16 cellular contexts compared by ENCODE assay signal in genomic region chr3:126551066-126551838, GRCh38. TPM values are rescaled to one million over a fixed set of nuclear protein-coding genes. Genes with fewer than 3 reads are reported as not detected.
DNase-seq lines count a peak whose midpoint lies in the region; ATAC-seq and TF ChIP-seq lines count a peak whose summit lies in the region.
"Had no signal": no experiment of that assay in that cellular context is flagged by ENCODE, and none has a peak within 500 bp of the region (broad histone marks: within the 10 kb centered on the region; RNA-seq: fewer than 3 reads in every experiment).

No MANE protein-coding gene starts in this region.

- H3K27me3 ChIP-seq in MG63 (no peaks in the 10 kb centered on the region), GM23338 (ENCODE audit: insufficient read depth) (no peaks in the 10 kb centered on the region)
- H3K27me3 ChIP-seq: breast epithelium had no signal

- H3K9me2 ChIP-seq in GM23338 (ENCODE audit: insufficient read depth), result no peaks in the 10 kb centered on the region

- H3K4me2 ChIP-seq in GM23338, result no peak overlapping the region
- H3K4me2 ChIP-seq: KMS-11 had no signal

- H3K36me3 ChIP-seq in MG63 (no peaks in the 10 kb centered on the region), mucosa of descending colon (ENCODE audit: low read depth) (no peaks in the 10 kb centered on the region), GM23338 (ENCODE audit: insufficient read depth) (no peaks in the 10 kb centered on the region)
- H3K36me3 ChIP-seq: breast epithelium had no signal

- TF ChIP-seq CTCF in omental fat pad (IDR thresholded peaks at IDR 0.05), result no peak
- no peak for TF ChIP-seq CTCF in mucosa of descending colon (IDR thresholded peaks at IDR 0.05)
- no peak for TF ChIP-seq CTCF in GM23338 (conservative IDR thresholded peaks at IDR 0.05; ENCODE audit: low read depth in 2 of 2)

- no peak overlapping the region for H3K27ac ChIP-seq in GM23338 (ENCODE audit: low read depth)
- H3K27ac ChIP-seq: breast epithelium, KMS-11, SK-N-MC had no signal

- no peaks in the 10 kb centered on the region; the same call in 2 of the 3 replicates for H3K9me3 Mint-ChIP-seq in GM23338
- H3K9me3 Mint-ChIP-seq: CD8-positive, alpha-beta T cell had no signal

- no peaks in the 10 kb centered on the region for H4K20me1 ChIP-seq in GM23338 (replicated peaks; ENCODE audit: insufficient read depth)

- H3K4me3 Mint-ChIP-seq in GM23338, result no peak overlapping the region
- H3K4me3 Mint-ChIP-seq: CD8-positive, alpha-beta T cell had no signal

- no peak overlapping the region for H3K4me3 ChIP-seq in MG63
- H3K4me3 ChIP-seq in mucosa of descending colon, result no peak overlapping the region
- H3K4me3 ChIP-seq in GM23338, result no peak overlapping the region
- H3K4me3 ChIP-seq: breast epithelium, SK-N-MC had no signal

- peaks cover 15% of the 10 kb centered on the region for H3K27me3 Mint-ChIP-seq in GM23338 (ENCODE audit: insufficient read depth, low read depth, poor library complexity)

- no peak overlapping the region for H2AFZ ChIP-seq in GM23338

- H3K79me2 ChIP-seq in GM23338 (replicated peaks; ENCODE audit: insufficient read depth), result no peaks in the 10 kb centered on the region

- no peaks in the 10 kb centered on the region for H3F3A ChIP-seq in GM23338 (replicated peaks; ENCODE audit: low read depth)

- peaks cover 40% of the 10 kb centered on the region for H3K4me1 Mint-ChIP-seq in GM23338

- H3K36me3 Mint-ChIP-seq in GM23338 (ENCODE audit: low read depth), result no peaks in the 10 kb centered on the region
- H3K36me3 Mint-ChIP-seq: CD8-positive, alpha-beta T cell had no signal

- intact Hi-C loops in head of caudate nucleus (cut with DNase I), result no loop called here
- intact Hi-C loops in mucosa of descending colon (cut with DNase I, micrococcal nuclease), result no loop called here

- DNase-seq in COR-L47 (lab: John Stamatoyannopoulos, UW), result peak; percentile 16
- peak; percentile 43 for DNase-seq in MG63
- DNase-seq in head of caudate nucleus, result peak in 25 of 42 donors; percentile 4 to 46 (median 19)
- peak; percentile 13 for DNase-seq in omental fat pad (ENCODE audit: low spot score)
- no peak for DNase-seq in mucosa of descending colon
- no peak for DNase-seq in GM23338 (ENCODE audit: low spot score)
- DNase-seq in SKM-1 treated with dmso at 0.1 percent for 144 hours (lab: John Stamatoyannopoulos, UW; ENCODE audit: unreplicated experiment), result no peak
- DNase-seq: activated CD4-positive, CD25-positive, alpha-beta regulatory T cell; activated gamma-delta T cell; NCI-H1930 had no signal

- ATAC-seq in omental fat pad (ENCODE audit: low FRiP score) (no peak), mucosa of descending colon (no peak), GM23338 (no peak), GM18861 (IDR thresholded peaks at IDR 0.05; ENCODE audit: unreplicated experiment) (no peak)
- ATAC-seq: CD8-positive, alpha-beta T cell had no signal

- H3K9me3 ChIP-seq in MG63 (no peaks in the 10 kb centered on the region), mucosa of descending colon (no peaks in the 10 kb centered on the region)
- H3K9me3 ChIP-seq: breast epithelium had no signal

- no peak overlapping the region; the same call in 1 of the 2 replicates for H3K27ac Mint-ChIP-seq in GM23338
- H3K27ac Mint-ChIP-seq: CD8-positive, alpha-beta T cell had no signal

- H3K4me1 ChIP-seq in mucosa of descending colon (ENCODE audit: low read depth), result no peaks in the 10 kb centered on the region
- peaks cover 18% of the 10 kb centered on the region for H3K4me1 ChIP-seq in GM23338 (ENCODE audit: insufficient read depth)
- H3K4me1 ChIP-seq: breast epithelium had no signal

TF ChIP-seq in GM23338, 12 proteins besides CTCF, POLR2A, EP300 and RAD21 (continues in another document):
- TF ChIP-seq ZNF114 (CRISPR knock-in tag; IDR thresholded peaks at IDR 0.05) (no peak), ZNF462 (CRISPR knock-in tag; IDR thresholded peaks at IDR 0.05) (no peak), STAT1 (IDR thresholded peaks at IDR 0.05; ENCODE audit: unreplicated experiment) (no peak), CREB1 (CRISPR knock-in tag; IDR thresholded peaks at IDR 0.05; ENCODE audit: low read depth) (no peak), NANOG (IDR thresholded peaks at IDR 0.05; ENCODE audit: borderline replicate concordance) (no peak), POLR2AphosphoS5 (IDR thresholded peaks at IDR 0.05; ENCODE audit: low read depth) (no peak), EZH2phosphoT487 (IDR thresholded peaks at IDR 0.05; ENCODE audit: unreplicated experiment) (no peak)

RNA-seq across cellular contexts. Expression of gene C3orf22, which starts 7.5 kb away (rescaled TPM):
- total RNA-seq in MG63 (2014; rRNA removed; shearing (Covaris generic); ENCODE audit: low replicate concordance), result not detected in 2 replicates
- total RNA-seq in omental fat pad (not detected), mucosa of descending colon (not detected)
- not detected in 2 replicates for total RNA-seq in GM23338 (2014; rRNA removed; shearing (Covaris generic))
- polyA plus RNA-seq in GM23338 (2016; fragmentation: Nextera tagmentation; extraction: Ambion mirVana), result not detected in 2 replicates
- total RNA-seq: breast epithelium; CD8-positive, alpha-beta T cell; epithelial cell of proximal tubule had no signal

RNA-seq across cellular contexts. Expression of gene CHST13, which starts 27.3 kb away (rescaled TPM):
- not detected in 2 replicates for total RNA-seq in MG63 (2014; rRNA removed; shearing (Covaris generic); ENCODE audit: low replicate concordance)
- 1 to 10 TPM in 2 of 4 donors, under 1 TPM in 1, not detected in 1; 0.46 to 2.3 (median 1.7) TPM for total RNA-seq in omental fat pad
- 1 to 10 TPM in 1 of 3 donors, under 1 TPM in 2; 0.27 to 5.7 (median 0.98) TPM for total RNA-seq in mucosa of descending colon
- 8.4 TPM in 2 replicates for total RNA-seq in GM23338 (2014; rRNA removed; shearing (Covaris generic))
- polyA plus RNA-seq in GM23338 (2016; fragmentation: Nextera tagmentation; extraction: Ambion mirVana), result 3.7 and 4.0 TPM in 2 replicates
- total RNA-seq: CD8-positive, alpha-beta T cell had no signal

RNA-seq across cellular contexts. Expression of gene UROC1, which starts 33.7 kb away (rescaled TPM):
- not detected in 2 replicates for total RNA-seq in MG63 (2014; rRNA removed; shearing (Covaris generic); ENCODE audit: low replicate concordance)
- total RNA-seq in omental fat pad (not detected), mucosa of descending colon (not detected)
- not detected in 2 replicates for total RNA-seq in GM23338 (2014; rRNA removed; shearing (Covaris generic))
- polyA plus RNA-seq in GM23338 (2016; fragmentation: Nextera tagmentation; extraction: Ambion mirVana), result not detected in 2 replicates
- total RNA-seq: breast epithelium; CD8-positive, alpha-beta T cell; epithelial cell of proximal tubule had no signal

Comparison
In these comparisons a context has a peak if more than half of its experiments do, and no peak if none do; other contexts are left out.
1. DNase-seq: peak in COR-L47 (single experiment), MG63 (single experiment), head of caudate nucleus (25 of 42) and omental fat pad (single experiment); none in mucosa of descending colon (0 of 3), GM23338 (single experiment) and SKM-1 treated with dmso at 0.1 percent for 144 hours (single experiment).